In genomic region chr11:34594603-34595002, GRCh38 we compare ENCODE assay signal across 22 cellular contexts. TPM values are rescaled to one million over a fixed set of nuclear protein-coding genes. Genes with fewer than 3 reads are reported as not detected.
DNase-seq lines count a peak whose midpoint lies in the region; ATAC-seq, FAIRE-seq and TF ChIP-seq lines count a peak whose summit lies in the region.
"Had no signal": no experiment of that assay in that cellular context is flagged by ENCODE, and none has a peak within 500 bp of the region (broad histone marks: within the 10 kb centered on the region; RNA-seq: fewer than 3 reads in every experiment).

No MANE protein-coding gene starts in this region.

- ATAC-seq in GM19023 (IDR thresholded peaks at IDR 0.05; ENCODE audit: unreplicated experiment), result no peak
- no peak for ATAC-seq in HG03565 (IDR thresholded peaks at IDR 0.05; ENCODE audit: unreplicated experiment)
- ATAC-seq: GM12878 had no signal

- no peak for TF ChIP-seq CTCF in bronchial epithelial cell (IDR thresholded peaks at IDR 0.05; ENCODE audit: insufficient read depth, low read length, severe bottlenecking)
- no peak for TF ChIP-seq CTCF in foreskin fibroblast (IDR thresholded peaks at IDR 0.05; ENCODE audit: low read depth, low read length)

- H3K36me3 ChIP-seq in bronchial epithelial cell (ENCODE audit: control insufficient read depth, insufficient read depth, low read length) (no peaks in the 10 kb centered on the region), MG63 (no peaks in the 10 kb centered on the region)
- H3K36me3 ChIP-seq: BLaER1, SJCRH30 had no signal

- H3K4me3 ChIP-seq in bronchial epithelial cell (ENCODE audit: low read depth, low read length) (no peak overlapping the region), foreskin fibroblast (ENCODE audit: low read depth in 1 of 2, low read length in 2 of 2) (no peak overlapping the region), MG63 (no peak overlapping the region)
- H3K4me3 ChIP-seq: BLaER1, GM12878, SJCRH30 had no signal

- no peaks in the 10 kb centered on the region for H3K27me3 ChIP-seq in bronchial epithelial cell (ENCODE audit: control insufficient read depth, insufficient read depth, low read length)
- H3K27me3 ChIP-seq in MG63, result no peaks in the 10 kb centered on the region
- H3K27me3 ChIP-seq: BLaER1, SJCRH30 had no signal

- peaks cover 9% of the 10 kb centered on the region; the same call in 1 of the 2 replicates for H3K9me3 ChIP-seq in MG63
- H3K9me3 ChIP-seq: SJCRH30 had no signal

- peak; percentile 28 for DNase-seq in DMS53 (lab: John Stamatoyannopoulos, UW)
- DNase-seq in NCI-H774 (lab: John Stamatoyannopoulos, UW), result peak; percentile 17
- peak; percentile 95 for DNase-seq in bronchial epithelial cell (ENCODE audit: low read depth)
- DNase-seq in foreskin fibroblast, result peak; percentile 36 to 61
- DNase-seq in MG63, result no peak
- DNase-seq: CD4-positive, alpha-beta memory T cell; DMS153; EL; NCI-H1048; NCI-H1436; NCI-H1930; NCI-H345; OCI-M1; SJCRH30 had no signal

- FAIRE-seq in bronchial epithelial cell (lab: Jason Lieb, UNC), result peak; percentile 80
- FAIRE-seq: GM12878, GM19239, H1 had no signal

RNA-seq across cellular contexts. Expression of gene EHF, which starts 26.3 kb away (rescaled TPM):
- total RNA-seq in bronchial epithelial cell, result 239 and 322 TPM in 2 replicates
- 1.2 and 6.0 TPM in 2 replicates for total RNA-seq in MG63 (2014; rRNA removed; shearing (Covaris generic); ENCODE audit: low replicate concordance)
- total RNA-seq: A673; CD4-positive, alpha-beta memory T cell; H1; RPMI7951; SJCRH30 had no signal

Comparison
In these comparisons a context has a peak if more than half of its experiments do, and no peak if none do; other contexts are left out.
1. RNA of gene EHF, which starts 26.3 kb away (total RNA-seq): 239 to 322 TPM in bronchial epithelial cell; 1.2 to 6.0 TPM in MG63; every median in the first group is over 10 times any median in the second.